In the genomic region with DNA sequence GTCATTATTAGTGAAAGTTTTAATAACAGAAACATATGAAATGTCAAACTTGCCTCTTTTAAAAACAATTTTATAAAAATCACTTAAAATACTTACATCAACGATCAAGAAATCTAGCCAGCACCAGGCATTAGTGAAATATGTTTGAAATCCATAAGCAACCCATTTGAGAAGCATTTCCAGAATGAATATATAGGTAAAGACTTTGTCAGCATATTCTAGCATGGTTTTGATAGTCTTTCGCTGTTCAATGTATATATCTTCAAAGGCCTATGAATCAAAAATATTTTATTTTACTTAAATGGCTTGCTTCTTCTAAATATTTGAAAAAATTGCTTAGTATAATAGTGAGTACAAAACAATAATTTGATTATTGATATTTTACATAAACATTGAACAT, we compare ENCODE assay signal across 17 cellular contexts.
A peak's percentile ranks its signal among the peaks of the same experiment; 100 is the strongest.
DNase-seq lines count a peak whose midpoint lies in the region; ATAC-seq and TF ChIP-seq lines count a peak whose summit lies in the region.
"Had no signal": no experiment of that assay in that cellular context is flagged by ENCODE, and none has a peak within 500 bp of the region (broad histone marks: within the 10 kb centered on the region; RNA-seq: fewer than 3 reads in every experiment).

No MANE protein-coding gene starts in this region.

- no peak overlapping the region for H3K4me3 ChIP-seq in SJCRH30
- H3K4me3 ChIP-seq: BLaER1, GM23248 had no signal

- no peaks in the 10 kb centered on the region for H3K9me3 ChIP-seq in SJCRH30 (replicated peaks)
- H3K9me3 ChIP-seq: BLaER1, Caco-2 had no signal

- H3K4me1 ChIP-seq in SJCRH30, result peaks cover 45% of the 10 kb centered on the region
- H3K4me1 ChIP-seq: BLaER1 had no signal

- H3K27me3 Mint-ChIP-seq in glutamatergic neuron (ENCODE audit: unreplicated experiment), result no peaks in the 10 kb centered on the region
- H3K27me3 Mint-ChIP-seq: B cell; CD4-positive, CD25-positive, alpha-beta regulatory T cell had no signal

- H3K27me3 ChIP-seq in SJCRH30, result no peaks in the 10 kb centered on the region
- H3K27me3 ChIP-seq: BLaER1 had no signal

- peak overlapping the region; percentile 72 for H3K27ac Mint-ChIP-seq in glutamatergic neuron (ENCODE audit: unreplicated experiment)
- H3K27ac Mint-ChIP-seq: B cell; CD4-positive, CD25-positive, alpha-beta regulatory T cell; CD8-positive, alpha-beta T cell had no signal

- no peaks in the 10 kb centered on the region for H3K9me3 Mint-ChIP-seq in glutamatergic neuron (ENCODE audit: unreplicated experiment)
- H3K9me3 Mint-ChIP-seq: CD8-positive, alpha-beta T cell had no signal

- no peak for TF ChIP-seq CTCF in glutamatergic neuron (IDR thresholded peaks at IDR 0.05; ENCODE audit: partially characterized antibody, unreplicated experiment)

- ATAC-seq in HG03439 (IDR thresholded peaks at IDR 0.05; ENCODE audit: unreplicated experiment), result no peak
- ATAC-seq: CD8-positive, alpha-beta T cell had no signal

- DNase-seq in NCI-H1694 treated with DMSO at 0.1 percent for 48 hours (lab: John Stamatoyannopoulos, UW), result peak; percentile 46
- DNase-seq in NCI-H1694 (lab: John Stamatoyannopoulos, UW), result no peak
- DNase-seq in SJCRH30, result no peak
- no peak for DNase-seq in glutamatergic neuron
- DNase-seq in HPDE6-E6E7 (ENCODE audit: extremely low spot score), result no peak
- DNase-seq: Caco-2; CD4-positive, CD25-positive, alpha-beta regulatory T cell; CD8-positive, alpha-beta T cell; DMS153; DND-41; H7 had no signal

- no peak overlapping the region for H3K4me3 Mint-ChIP-seq in glutamatergic neuron (ENCODE audit: unreplicated experiment)
- H3K4me3 Mint-ChIP-seq: B cell; CD4-positive, CD25-positive, alpha-beta regulatory T cell; CD8-positive, alpha-beta T cell had no signal

- peak overlapping the region; percentile 69 for H3K27ac ChIP-seq in SJCRH30
- H3K27ac ChIP-seq: 22Rv1, BLaER1, C4-2B, GM23248 had no signal

- no peaks in the 10 kb centered on the region for H3K36me3 ChIP-seq in SJCRH30
- H3K36me3 ChIP-seq: BLaER1 had no signal

- no peaks in the 10 kb centered on the region for H3K36me3 Mint-ChIP-seq in glutamatergic neuron (ENCODE audit: unreplicated experiment)
- H3K36me3 Mint-ChIP-seq: CD4-positive, CD25-positive, alpha-beta regulatory T cell; CD8-positive, alpha-beta T cell had no signal

- H3K4me1 Mint-ChIP-seq in glutamatergic neuron (ENCODE audit: low read depth, unreplicated experiment), result peaks cover 25% of the 10 kb centered on the region
- H3K4me1 Mint-ChIP-seq: B cell; CD4-positive, CD25-positive, alpha-beta regulatory T cell had no signal
